8 cellular contexts compared by ENCODE assay signal in the genomic region with DNA sequence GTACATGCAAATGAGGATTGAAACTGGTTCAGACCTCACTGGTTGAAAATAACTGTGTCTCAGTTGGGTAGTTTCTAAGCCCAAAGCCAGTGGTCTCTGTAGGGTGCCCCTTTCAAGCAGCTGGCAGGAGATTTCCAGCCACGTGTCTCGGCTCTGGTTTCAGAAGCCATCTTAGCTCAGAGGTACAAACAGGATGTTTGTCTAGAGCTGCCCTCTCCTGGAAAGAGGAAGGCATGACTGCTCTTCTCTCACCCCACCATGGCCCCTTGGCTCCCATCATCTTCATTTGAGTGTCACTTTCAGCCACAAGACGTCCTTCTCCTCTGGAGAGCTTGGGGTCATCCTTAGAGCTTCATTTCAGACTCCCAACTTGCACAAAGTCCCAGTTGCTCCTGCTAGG. TPM values are rescaled to one million over a fixed set of nuclear protein-coding genes. Genes with fewer than 3 reads are reported as not detected.
DNase-seq lines count a peak whose midpoint lies in the region; ATAC-seq and TF ChIP-seq lines count a peak whose summit lies in the region.
"Not testable (repeated sequence)": the region's sequence is repeated elsewhere in the genome, so short reads cannot be mapped to it uniquely, and the experiment has no call there.

No MANE protein-coding gene starts in this region.

- ATAC-seq in DND-41 (ENCODE audit: insufficient read depth, low read depth) (0 out of 3 replicates have a peak, but pooled peaks have one; percentile 45), GM19324 (IDR thresholded peaks at IDR 0.05; ENCODE audit: low FRiP score, unreplicated experiment) (peak; percentile 63), HG03521 (IDR thresholded peaks at IDR 0.05; ENCODE audit: unreplicated experiment) (peak; percentile 67)
- ATAC-seq in activated CD4-positive, alpha-beta T cell treated with anti-CD3 and anti-CD28 coated beads for 36 hours, result peak; percentile 58
- ATAC-seq in stimulated activated effector memory CD8-positive, alpha-beta T cell treated with anti-CD3 and anti-CD28 coated beads, Interleukin-12 subunit alpha, Interleukin-12 subunit beta, amount 100 ng/mL, for 72 hours, result peak; percentile 66

- H3K36me3 ChIP-seq in DND-41 (ENCODE audit: insufficient read depth, low read length); hepatocyte (replicated peaks; ENCODE audit: insufficient read depth, low read depth): not testable (repeated sequence)

- peak; percentile 33 for TF ChIP-seq CTCF in DND-41 (IDR thresholded peaks at IDR 0.05; ENCODE audit: borderline replicate concordance, extremely low read depth, low read length, poor library complexity, severe bottlenecking)
- TF ChIP-seq CTCF in hepatocyte (IDR thresholded peaks at IDR 0.05; ENCODE audit: poor library complexity), result peak; percentile 30

- not testable (repeated sequence) for H3K4me1 Mint-ChIP-seq in activated CD4-positive, alpha-beta T cell treated with anti-CD3 and anti-CD28 coated beads for 36 hours; stimulated activated effector memory CD8-positive, alpha-beta T cell treated with anti-CD3 and anti-CD28 coated beads, Interleukin-12 subunit alpha, Interleukin-12 subunit beta, amount 100 ng/mL, for 72 hours

- H3K4me3 ChIP-seq in DND-41 (ENCODE audit: low read depth in 1 of 2, low read length in 2 of 2); hepatocyte: not testable (repeated sequence)

- H3K79me2 ChIP-seq in DND-41 (ENCODE audit: insufficient read depth, low read length); hepatocyte: not testable (repeated sequence)

- not testable (repeated sequence) for H3K4me2 ChIP-seq in DND-41 (ENCODE audit: insufficient read depth, low read length); hepatocyte

- H3K27me3 ChIP-seq in DND-41 (ENCODE audit: insufficient read depth, low read length, poor library complexity); hepatocyte: not testable (repeated sequence)

- POLR2A ChIA-PET in activated CD4-positive, alpha-beta T cell treated with anti-CD3 and anti-CD28 coated beads for 36 hours (lab: Charles Lee), result not testable (repeated sequence)

- not testable (repeated sequence) for H3K4me3 Mint-ChIP-seq in activated CD4-positive, alpha-beta T cell treated with anti-CD3 and anti-CD28 coated beads for 36 hours; stimulated activated effector memory CD8-positive, alpha-beta T cell treated with anti-CD3 and anti-CD28 coated beads, Interleukin-12 subunit alpha, Interleukin-12 subunit beta, amount 100 ng/mL, for 72 hours

- not testable (repeated sequence) for H3K9ac ChIP-seq in DND-41 (ENCODE audit: low read depth, low read length)

- H4K20me1 ChIP-seq in DND-41 (ENCODE audit: insufficient read depth, low read length); hepatocyte (ENCODE audit: insufficient read depth, poor library complexity, severe bottlenecking): not testable (repeated sequence)

- not testable (repeated sequence) for H3K4me1 ChIP-seq in DND-41 (ENCODE audit: insufficient read depth, low read length); hepatocyte (ENCODE audit: insufficient read depth)

- H3K9me2 ChIP-seq in hepatocyte (replicated peaks; ENCODE audit: insufficient read depth), result not testable (repeated sequence)

- H2AFZ ChIP-seq in DND-41 (ENCODE audit: low read depth, low read length); hepatocyte: not testable (repeated sequence)

- intact Hi-C loops in activated CD4-positive, alpha-beta T cell treated with anti-CD3 and anti-CD28 coated beads for 36 hours (cut with DNase I, micrococcal nuclease), result not testable (repeated sequence)

- not testable (repeated sequence) for H3K9me3 Mint-ChIP-seq in activated CD4-positive, alpha-beta T cell treated with anti-CD3 and anti-CD28 coated beads for 36 hours (ENCODE audit: low read depth); stimulated activated effector memory CD8-positive, alpha-beta T cell treated with anti-CD3 and anti-CD28 coated beads, Interleukin-12 subunit alpha, Interleukin-12 subunit beta, amount 100 ng/mL, for 72 hours

- CTCF ChIA-PET in activated CD4-positive, alpha-beta T cell treated with anti-CD3 and anti-CD28 coated beads for 36 hours (lab: Charles Lee), result interaction anchor here (1.0 kb wide), 1 partner anchor 30 kb away, joined by 3 read pairs; no protein-coding TSS in a partner anchor

- not testable (repeated sequence) for H3K27ac ChIP-seq in DND-41 (ENCODE audit: low read length); hepatocyte

- not testable (repeated sequence) for H3K27ac Mint-ChIP-seq in activated CD4-positive, alpha-beta T cell treated with anti-CD3 and anti-CD28 coated beads for 36 hours; stimulated activated effector memory CD8-positive, alpha-beta T cell treated with anti-CD3 and anti-CD28 coated beads, Interleukin-12 subunit alpha, Interleukin-12 subunit beta, amount 100 ng/mL, for 72 hours

- not testable (repeated sequence) for H3K36me3 Mint-ChIP-seq in activated CD4-positive, alpha-beta T cell treated with anti-CD3 and anti-CD28 coated beads for 36 hours (ENCODE audit: low read depth); stimulated activated effector memory CD8-positive, alpha-beta T cell treated with anti-CD3 and anti-CD28 coated beads, Interleukin-12 subunit alpha, Interleukin-12 subunit beta, amount 100 ng/mL, for 72 hours

- H3K9me3 ChIP-seq in DND-41 (ENCODE audit: insufficient read depth, low read length, severe bottlenecking); hepatocyte (ENCODE audit: low read depth): not testable (repeated sequence)

- H3K27me3 Mint-ChIP-seq in activated CD4-positive, alpha-beta T cell treated with anti-CD3 and anti-CD28 coated beads for 36 hours, result not testable (repeated sequence)

- DNase-seq in DND-41 (peak; percentile 5), HCEC 1CT (peak; percentile 21), NCI-H2196 (lab: John Stamatoyannopoulos, UW; ENCODE audit: unreplicated experiment) (peak; percentile 7), hepatocyte (ENCODE audit: low spot score) (peak; percentile 23)
- peak; percentile 22 for DNase-seq in activated CD4-positive, alpha-beta T cell treated with anti-CD3 and anti-CD28 coated beads for 36 hours
- not testable (repeated sequence) for DNase-seq in stimulated activated effector memory CD8-positive, alpha-beta T cell treated with anti-CD3 and anti-CD28 coated beads, Interleukin-12 subunit alpha, Interleukin-12 subunit beta, amount 100 ng/mL, for 72 hours (ENCODE audit: low spot score in 2 of 2)

- 64% methylated on average over 3 of the region's 3 CpGs for WGBS in hepatocyte (ENCODE audit: low lambda C conversion rate, missing lambda C conversion rate)

RNA-seq across cellular contexts. Expression of gene TMEM254, which starts 49.3 kb away (rescaled TPM):
- 10 to 100 TPM; 11.3 to 15.2 TPM for total RNA-seq in activated CD4-positive, alpha-beta T cell treated with anti-CD3 and anti-CD28 coated beads for 36 hours
- total RNA-seq in hepatocyte, result 17.1 and 22.1 TPM in 2 replicates
- 29.6 and 33.7 TPM in 2 replicates for polyA plus RNA-seq in hepatocyte
